2 cellular contexts compared by ENCODE assay signal in the genomic region with DNA sequence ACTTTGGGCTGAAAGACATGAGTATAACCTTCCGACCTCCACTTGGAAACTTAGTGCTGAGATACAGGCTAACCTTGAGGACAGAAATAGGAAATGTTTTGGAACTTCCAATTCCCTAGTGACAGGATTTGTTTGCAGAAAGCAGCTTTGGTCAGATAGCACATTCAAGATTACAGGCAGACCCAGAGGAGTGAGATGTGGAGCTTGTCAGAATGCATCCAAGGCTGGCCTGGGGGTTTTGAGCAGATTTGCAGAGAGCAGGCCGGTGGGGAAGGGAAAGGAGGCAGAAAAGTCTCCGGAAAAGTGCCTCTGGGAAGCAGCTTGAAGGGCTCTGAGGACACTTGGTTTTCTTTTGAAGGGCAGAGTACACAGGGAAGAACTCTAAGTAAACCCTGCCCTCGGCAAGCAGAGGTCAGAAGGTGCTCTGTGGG.
TF ChIP-seq lines count a peak whose summit lies in the region.

No MANE protein-coding gene starts in this region.

TF ChIP-seq in liver, 16 proteins besides CTCF, POLR2A, EP300 and RAD21:
- peak; percentile 31 for TF ChIP-seq SP1 (IDR thresholded peaks at IDR 0.05)
- peak in 1 of 2 donors; percentile 26 for TF ChIP-seq RXRA (IDR thresholded peaks at IDR 0.05)
- TF ChIP-seq NR2F2 (IDR thresholded peaks at IDR 0.05), result peak; percentile 97
- no peak for TF ChIP-seq YY1 (IDR thresholded peaks at IDR 0.05)

TF ChIP-seq in HepG2, 621 proteins besides CTCF, POLR2A, EP300 and RAD21:
- TF ChIP-seq DNMT1 (CRISPR knock-in tag; IDR thresholded peaks at IDR 0.05) (no peak), RARG (CRISPR knock-in tag; IDR thresholded peaks at IDR 0.05; ENCODE audit: low read depth) (no peak), ZNF616 (CRISPR knock-in tag; IDR thresholded peaks at IDR 0.05; ENCODE audit: low read depth) (no peak), ZFP36L1 (CRISPR knock-in tag; IDR thresholded peaks at IDR 0.05) (no peak), ZNF777 (CRISPR knock-in tag; IDR thresholded peaks at IDR 0.05) (no peak), ARNTL (CRISPR knock-in tag; IDR thresholded peaks at IDR 0.05) (no peak), ZNF768 (CRISPR knock-in tag; IDR thresholded peaks at IDR 0.05) (no peak), SAP130 (CRISPR knock-in tag; IDR thresholded peaks at IDR 0.05; ENCODE audit: low read depth) (no peak), ISL2 (CRISPR knock-in tag; IDR thresholded peaks at IDR 0.05) (no peak), MTA3 (CRISPR knock-in tag; IDR thresholded peaks at IDR 0.05) (no peak)
- TF ChIP-seq, protein P1, sequence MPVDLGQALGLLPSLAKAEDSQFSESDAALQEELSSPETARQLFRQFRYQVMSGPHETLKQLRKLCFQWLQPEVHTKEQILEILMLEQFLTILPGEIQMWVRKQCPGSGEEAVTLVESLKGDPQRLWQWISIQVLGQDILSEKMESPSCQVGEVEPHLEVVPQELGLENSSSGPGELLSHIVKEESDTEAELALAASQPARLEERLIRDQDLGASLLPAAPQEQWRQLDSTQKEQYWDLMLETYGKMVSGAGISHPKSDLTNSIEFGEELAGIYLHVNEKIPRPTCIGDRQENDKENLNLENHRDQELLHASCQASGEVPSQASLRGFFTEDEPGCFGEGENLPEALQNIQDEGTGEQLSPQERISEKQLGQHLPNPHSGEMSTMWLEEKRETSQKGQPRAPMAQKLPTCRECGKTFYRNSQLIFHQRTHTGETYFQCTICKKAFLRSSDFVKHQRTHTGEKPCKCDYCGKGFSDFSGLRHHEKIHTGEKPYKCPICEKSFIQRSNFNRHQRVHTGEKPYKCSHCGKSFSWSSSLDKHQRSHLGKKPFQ (CRISPR knock-in tag; IDR thresholded peaks at IDR 0.05; ENCODE audit: insufficient replicate concordance), result no peak
- TF ChIP-seq, protein P2, sequence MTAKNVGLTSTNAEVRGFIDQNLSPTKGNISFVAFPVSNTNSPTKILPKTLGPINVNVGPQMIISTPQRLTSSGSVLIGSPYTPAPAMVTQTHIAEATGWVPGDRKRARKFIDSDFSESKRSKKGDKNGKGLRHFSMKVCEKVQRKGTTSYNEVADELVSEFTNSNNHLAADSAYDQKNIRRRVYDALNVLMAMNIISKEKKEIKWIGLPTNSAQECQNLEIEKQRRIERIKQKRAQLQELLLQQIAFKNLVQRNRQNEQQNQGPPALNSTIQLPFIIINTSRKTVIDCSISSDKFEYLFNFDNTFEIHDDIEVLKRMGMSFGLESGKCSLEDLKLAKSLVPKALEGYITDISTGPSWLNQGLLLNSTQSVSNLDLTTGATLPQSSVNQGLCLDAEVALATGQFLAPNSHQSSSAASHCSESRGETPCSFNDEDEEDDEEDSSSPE (CRISPR knock-in tag; IDR thresholded peaks at IDR 0.05), result no peak
